In the genomic region with DNA sequence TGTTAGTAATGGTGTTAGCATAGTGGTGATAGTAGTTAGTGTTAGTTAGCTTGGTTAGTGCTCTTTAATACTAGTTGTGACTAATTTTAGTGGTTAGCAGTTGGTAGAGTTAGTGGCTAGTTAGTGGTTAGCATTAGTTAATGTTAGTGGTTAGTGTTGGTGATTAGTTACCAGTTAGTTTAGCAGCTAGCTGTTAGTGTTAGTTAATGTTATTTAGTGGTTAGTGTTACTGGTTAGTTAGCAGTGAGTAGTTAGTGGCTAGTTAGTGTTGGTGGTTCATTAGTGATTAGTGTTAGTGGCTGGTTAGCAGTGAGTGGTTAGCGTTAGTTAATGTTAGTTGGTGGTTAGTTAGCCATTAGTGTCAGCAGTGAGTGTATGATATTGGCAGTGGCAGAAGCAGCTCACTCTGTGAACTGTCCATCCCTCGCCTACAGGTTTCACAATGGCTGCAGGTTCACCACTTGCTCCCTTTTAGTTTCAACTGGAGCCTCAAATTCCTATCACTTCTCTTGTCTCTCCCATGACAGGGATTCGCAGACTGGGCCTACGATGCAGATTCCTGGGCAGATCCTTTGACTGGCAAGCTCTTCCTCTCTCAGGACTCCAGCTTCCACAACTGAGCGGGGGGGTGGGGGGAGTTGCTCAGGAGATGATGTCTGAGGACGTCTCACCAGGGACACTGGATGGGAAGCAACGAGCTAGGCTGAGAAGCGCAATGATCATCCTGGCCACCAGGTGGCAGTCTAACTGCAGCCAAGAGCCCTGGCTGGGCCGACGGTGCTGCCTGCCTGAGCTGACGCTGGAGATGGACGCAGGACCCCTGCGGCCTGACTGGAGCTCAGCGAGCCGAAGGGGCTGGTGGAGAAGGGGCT, we compare ENCODE assay signal across 9 cellular contexts. TPM values are rescaled to one million over a fixed set of nuclear protein-coding genes. Genes with fewer than 3 reads are reported as not detected.
A peak's percentile ranks its signal among the peaks of the same experiment; 100 is the strongest.
DNase-seq lines count a peak whose midpoint lies in the region; ATAC-seq, FAIRE-seq and TF ChIP-seq lines count a peak whose summit lies in the region.
"Had no signal": no experiment of that assay in that cellular context is flagged by ENCODE, and none has a peak within 500 bp of the region (broad histone marks: within the 10 kb centered on the region; RNA-seq: fewer than 3 reads in every experiment).

No MANE protein-coding gene starts in this region.

- peak overlapping the region; percentile 74 for H3K4me3 Mint-ChIP-seq in type B pancreatic cell

- peak; percentile 83 to 91 (median 87) for ATAC-seq in pancreas

- WGBS in pancreas, 2 donors, result 7 to 8% methylated on average over 15 of the region's 15 CpGs

- no peaks in the 10 kb centered on the region for H3K9me3 ChIP-seq in pancreas

- peak; percentile 42 for DNase-seq in GM06990 (ENCODE audit: extremely low read depth, insufficient read length)
- DNase-seq in GOT3 (lab: John Stamatoyannopoulos, UW), result peak; percentile 82
- DNase-seq in Kasumi-1 (lab: John Stamatoyannopoulos, UW), result peak; percentile 83
- DNase-seq in SHP77 (lab: John Stamatoyannopoulos, UW), result peak; percentile 54 to 70
- peak; percentile 91 for DNase-seq in activated effector memory CD4-positive, alpha-beta T cell treated with anti-CD3 and anti-CD28 coated beads, Interleukin-2, amount 50 U/mL, for 16 hours
- peak; percentile 70 for DNase-seq in germinal center (ENCODE audit: low spot score)
- DNase-seq in pancreas, result peak; percentile 61 to 98 (median 86)
- DNase-seq in type B pancreatic cell (ENCODE audit: extremely low spot score, unreplicated experiment), result peak; percentile 90

- H3K27me3 ChIP-seq in GM06990 (replicated peaks; ENCODE audit: control insufficient read depth, insufficient read depth, low read length), result no peaks in the 10 kb centered on the region; the same call in 1 of the 2 replicates
- H3K27me3 ChIP-seq in pancreas, result no peaks in the 10 kb centered on the region

- intact Hi-C loops in pancreas (cut with DNase I), result loop anchor here in 1 of 3 donors (2.0 kb wide), 1 partner anchor 138 kb away; no protein-coding TSS in a partner anchor

- FAIRE-seq in pancreas (lab: Jason Lieb, UNC), result no peak

- peak overlapping the region; percentile 42 for H3K27ac Mint-ChIP-seq in type B pancreatic cell

- no peaks in the 10 kb centered on the region for H3K9me3 Mint-ChIP-seq in type B pancreatic cell

- peaks cover 9% of the 10 kb centered on the region for H3K4me1 Mint-ChIP-seq in type B pancreatic cell (ENCODE audit: unreplicated experiment)

- H3K4me3 ChIP-seq in GM06990 (replicated peaks; ENCODE audit: low read depth, low read length) (no peak overlapping the region), pancreas (no peak overlapping the region)

- no peaks in the 10 kb centered on the region for H3K4me1 ChIP-seq in pancreas

- H3K36me3 ChIP-seq in GM06990 (ENCODE audit: control insufficient read depth, insufficient read depth, low read length) (no peaks in the 10 kb centered on the region), pancreas (no peaks in the 10 kb centered on the region)

- TF ChIP-seq CTCF in GM06990 (IDR thresholded peaks at IDR 0.05; ENCODE audit: insufficient read depth, low read length, poor library complexity, severe bottlenecking) (peak; percentile 94), pancreas (IDR thresholded peaks at IDR 0.05) (peak; percentile 83 to 95 (median 93)), type B pancreatic cell (conservative IDR thresholded peaks at IDR 0.05) (peak; percentile 98)

- no peaks in the 10 kb centered on the region for H3K36me3 Mint-ChIP-seq in type B pancreatic cell

- peaks cover 76% of the 10 kb centered on the region for H3K27me3 Mint-ChIP-seq in type B pancreatic cell

- H3K27ac ChIP-seq in pancreas, result no peak overlapping the region

RNA-seq across cellular contexts. Expression of a gene that starts 19.5 kb away (rescaled TPM):
- under 1 TPM in 1 of 6 donors, not detected in 5; 0.55 TPM for total RNA-seq in pancreas
- under 1 TPM; 0.34 to 0.47 TPM for polyA plus RNA-seq in pancreas
- total RNA-seq in type B pancreatic cell (ENCODE audit: low replicate concordance), result not detected in 2 replicates
- total RNA-seq: subcutaneous adipose tissue had no signal
